8 cellular contexts compared by ENCODE assay signal in genomic region chr7:141511370-141512335, GRCh38. TPM values are rescaled to one million over a fixed set of nuclear protein-coding genes. Genes with fewer than 3 reads are reported as not detected.
DNase-seq lines count a peak whose midpoint lies in the region; ATAC-seq, FAIRE-seq and TF ChIP-seq lines count a peak whose summit lies in the region.

No MANE protein-coding gene starts in this region.

- H3K4me3 Mint-ChIP-seq in activated naive CD8-positive, alpha-beta T cell treated with anti-CD3 and anti-CD28 coated beads, Interleukin-2, amount 50 U/mL, for 24 hours: peak overlapping the region; percentile 57
- H3K4me3 Mint-ChIP-seq in immature natural killer cell: peak overlapping the region; percentile 46 to 76 (median 65)
- H3K4me3 Mint-ChIP-seq in stimulated activated effector memory CD8-positive, alpha-beta T cell treated with anti-CD3 and anti-CD28 coated beads, Interleukin-12 subunit alpha, Interleukin-12 subunit beta, amount 100 ng/mL, for 72 hours: peak overlapping the region; percentile 57

- peaks cover 2% of the 10 kb centered on the region for H3K36me3 Mint-ChIP-seq in activated naive CD8-positive, alpha-beta T cell treated with anti-CD3 and anti-CD28 coated beads, Interleukin-2, amount 50 U/mL, for 24 hours (ENCODE audit: low read depth)
- H3K36me3 Mint-ChIP-seq in immature natural killer cell: peaks cover 0 to 5% (median 3%) of the 10 kb centered on the region in 3 donors
- no peaks in the 10 kb centered on the region for H3K36me3 Mint-ChIP-seq in stimulated activated effector memory CD8-positive, alpha-beta T cell treated with anti-CD3 and anti-CD28 coated beads, Interleukin-12 subunit alpha, Interleukin-12 subunit beta, amount 100 ng/mL, for 72 hours

- DNase-seq in NCI-H82 (lab: John Stamatoyannopoulos, UW) (peak; percentile 23), NCI-H82 treated with DMSO at 0.1 percent for 48 hours (lab: John Stamatoyannopoulos, UW; ENCODE audit: unreplicated experiment) (no peak), immature natural killer cell (peak in 1 of 3 donors; percentile 1), activated gamma-delta T cell (lab: John Stamatoyannopoulos, UW) (no peak), D721Med (ENCODE audit: insufficient read length, low spot score) (no peak), GM12891 (ENCODE audit: insufficient read length, low spot score) (no peak)
- peak; percentile 20 for DNase-seq in activated naive CD8-positive, alpha-beta T cell treated with anti-CD3 and anti-CD28 coated beads, Interleukin-2, amount 50 U/mL, for 24 hours
- DNase-seq in stimulated activated effector memory CD8-positive, alpha-beta T cell treated with anti-CD3 and anti-CD28 coated beads, Interleukin-12 subunit alpha, Interleukin-12 subunit beta, amount 100 ng/mL, for 72 hours (ENCODE audit: low spot score in 2 of 2): no peak

- no peak for TF ChIP-seq CTCF in D721Med (IDR thresholded peaks at IDR 0.05; ENCODE audit: insufficient read depth, missing control alignments)

- FAIRE-seq in D721Med (lab: Jason Lieb, UNC): no peak
- FAIRE-seq in GM12891 (lab: Jason Lieb, UNC): no peak

- H3K9me3 Mint-ChIP-seq in activated naive CD8-positive, alpha-beta T cell treated with anti-CD3 and anti-CD28 coated beads, Interleukin-2, amount 50 U/mL, for 24 hours: peaks cover 11% of the 10 kb centered on the region
- H3K9me3 Mint-ChIP-seq in immature natural killer cell: peaks cover 0 to 9% (median 0%) of the 10 kb centered on the region in 6 donors
- no peaks in the 10 kb centered on the region for H3K9me3 Mint-ChIP-seq in stimulated activated effector memory CD8-positive, alpha-beta T cell treated with anti-CD3 and anti-CD28 coated beads, Interleukin-12 subunit alpha, Interleukin-12 subunit beta, amount 100 ng/mL, for 72 hours

- TF ChIP-seq POLR2A in GM12891 (IDR thresholded peaks at IDR 0.05; ENCODE audit: low read depth, low read length): no peak

- no peak overlapping the region for H3K27ac Mint-ChIP-seq in activated naive CD8-positive, alpha-beta T cell treated with anti-CD3 and anti-CD28 coated beads, Interleukin-2, amount 50 U/mL, for 24 hours
- H3K27ac Mint-ChIP-seq in immature natural killer cell: no peak overlapping the region
- no peak overlapping the region for H3K27ac Mint-ChIP-seq in stimulated activated effector memory CD8-positive, alpha-beta T cell treated with anti-CD3 and anti-CD28 coated beads, Interleukin-12 subunit alpha, Interleukin-12 subunit beta, amount 100 ng/mL, for 72 hours

- H3K4me1 Mint-ChIP-seq in activated naive CD8-positive, alpha-beta T cell treated with anti-CD3 and anti-CD28 coated beads, Interleukin-2, amount 50 U/mL, for 24 hours: peaks cover 20% of the 10 kb centered on the region
- H3K4me1 Mint-ChIP-seq in immature natural killer cell: peaks cover 13 to 25% of the 10 kb centered on the region in 2 donors
- H3K4me1 Mint-ChIP-seq in stimulated activated effector memory CD8-positive, alpha-beta T cell treated with anti-CD3 and anti-CD28 coated beads, Interleukin-12 subunit alpha, Interleukin-12 subunit beta, amount 100 ng/mL, for 72 hours: peaks cover 11% of the 10 kb centered on the region

- ATAC-seq in activated naive CD8-positive, alpha-beta T cell treated with anti-CD3 and anti-CD28 coated beads, Interleukin-2, amount 50 U/mL, for 24 hours: no peak
- ATAC-seq in stimulated activated effector memory CD8-positive, alpha-beta T cell treated with anti-CD3 and anti-CD28 coated beads, Interleukin-12 subunit alpha, Interleukin-12 subunit beta, amount 100 ng/mL, for 72 hours: peak; percentile 43

- peaks cover 61% of the 10 kb centered on the region for H3K27me3 Mint-ChIP-seq in activated naive CD8-positive, alpha-beta T cell treated with anti-CD3 and anti-CD28 coated beads, Interleukin-2, amount 50 U/mL, for 24 hours
- H3K27me3 Mint-ChIP-seq in immature natural killer cell (ENCODE audit: low read depth in 3 of 3): peaks cover 11 to 23% (median 18%) of the 10 kb centered on the region in 3 donors

TF ChIP-seq in GM12891, 5 proteins besides CTCF, POLR2A, EP300 and RAD21:
- TF ChIP-seq TAF1 (IDR thresholded peaks at IDR 0.05; ENCODE audit: low read depth, low read length): no peak
- no peak for TF ChIP-seq SPI1 (IDR thresholded peaks at IDR 0.05; ENCODE audit: low read depth, low read length)
- no peak for TF ChIP-seq POLR2AphosphoS5 (IDR thresholded peaks at IDR 0.05; ENCODE audit: low read depth, low read length)
- no peak for TF ChIP-seq POU2F2 (IDR thresholded peaks at IDR 0.05; ENCODE audit: low read depth, low read length)
- TF ChIP-seq PAX5 (IDR thresholded peaks at IDR 0.05; ENCODE audit: insufficient read depth, low read length, severe bottlenecking): no peak

RNA-seq across cellular contexts. Expression of gene AGK, which starts 39.6 kb away (rescaled TPM):
- 100 to 1,000 TPM; 104 to 125 (median 108) TPM for polyA plus RNA-seq in immature natural killer cell
- polyA plus RNA-seq in GM12891 (2012; ENCODE audit: low read depth, missing spikeins): 27.3 TPM

Comparison
In these comparisons a context has a peak if more than half of its experiments do, and no peak if none do; other contexts are left out.
1. DNase-seq: peak in NCI-H82 (single experiment) and activated naive CD8-positive, alpha-beta T cell treated with anti-CD3 and anti-CD28 coated beads, Interleukin-2, amount 50 U/mL, for 24 hours (single experiment); none in NCI-H82 treated with DMSO at 0.1 percent for 48 hours (single experiment), stimulated activated effector memory CD8-positive, alpha-beta T cell treated with anti-CD3 and anti-CD28 coated beads, Interleukin-12 subunit alpha, Interleukin-12 subunit beta, amount 100 ng/mL, for 72 hours (0 of 2), activated gamma-delta T cell (single experiment), D721Med (single experiment) and GM12891 (single experiment).
2. Peak in every context shown above with its lines, with median percentiles within 50 percentile points of each other: H3K4me3 Mint-ChIP-seq.